Comparison of ENCODE assay signal across 15 cellular contexts in genomic region chr12:51533799-51534198, GRCh38. TPM values are rescaled to one million over a fixed set of nuclear protein-coding genes. Genes with fewer than 3 reads are reported as not detected.
A peak's percentile ranks its signal among the peaks of the same experiment; 100 is the strongest.
DNase-seq lines count a peak whose midpoint lies in the region; ATAC-seq, FAIRE-seq and TF ChIP-seq lines count a peak whose summit lies in the region.
"Had no signal": no experiment of that assay in that cellular context is flagged by ENCODE, and none has a peak within 500 bp of the region (broad histone marks: within the 10 kb centered on the region; RNA-seq: fewer than 3 reads in every experiment).

No MANE protein-coding gene starts in this region.

- H3K4me1 ChIP-seq in adrenal gland (replicated peaks in 1 of 2) (no peaks in the 10 kb centered on the region), PC-9 (replicated peaks; ENCODE audit: insufficient read depth) (no peaks in the 10 kb centered on the region)

- no TSS peak for BruUV-seq in PC-9 (replicated peaks; lab: Mats Ljungman, UMichigan)

- peak; percentile 48 for FAIRE-seq in G401.6 (lab: Jason Lieb, UNC)
- FAIRE-seq: TTC549 had no signal

- ATAC-seq in HG03108 (IDR thresholded peaks at IDR 0.05; ENCODE audit: unreplicated experiment): no peak
- ATAC-seq: sciatic nerve had no signal

- POLR2A ChIA-PET in PC-9 (lab: Charles Lee; ENCODE audit: unreplicated experiment): no interaction called here

- H3K4me3 ChIP-seq in astrocyte of the spinal cord (ENCODE audit: low read depth, low read length) (no peak overlapping the region), adrenal gland (no peak overlapping the region), PC-9 (no peak overlapping the region)
- H3K4me3 ChIP-seq: HAP-1, transverse colon had no signal

- H3K36me3 ChIP-seq in adrenal gland (replicated peaks in 1 of 2): no peaks in the 10 kb centered on the region
- no peaks in the 10 kb centered on the region for H3K36me3 ChIP-seq in PC-9 (ENCODE audit: low read depth)
- H3K36me3 ChIP-seq: HAP-1, transverse colon had no signal

- H3K9me2 ChIP-seq in PC-9 (ENCODE audit: insufficient read depth): no peaks in the 10 kb centered on the region

- TF ChIP-seq CTCF in astrocyte of the spinal cord (IDR thresholded peaks at IDR 0.05; ENCODE audit: low read depth, low read length): peak; percentile 22
- TF ChIP-seq CTCF in adrenal gland (IDR thresholded peaks at IDR 0.05): no peak
- no peak for TF ChIP-seq CTCF in PC-9 (conservative IDR thresholded peaks at IDR 0.05)

- H3K9me3 ChIP-seq in adrenal gland (replicated peaks in 1 of 3): no peaks in the 10 kb centered on the region
- H3K9me3 ChIP-seq in PC-9 (ENCODE audit: insufficient read depth, low read depth): no peaks in the 10 kb centered on the region
- H3K9me3 ChIP-seq: HAP-1, transverse colon had no signal

- H3K27me3 ChIP-seq in adrenal gland: no peaks in the 10 kb centered on the region
- peaks cover 31% of the 10 kb centered on the region for H3K27me3 ChIP-seq in PC-9 (ENCODE audit: insufficient read depth, low read depth)

- no peak overlapping the region for H3K4me2 ChIP-seq in PC-9

- peak; percentile 72 for DNase-seq in NCI-H146 (lab: John Stamatoyannopoulos, UW)
- peak; percentile 18 for DNase-seq in astrocyte of the spinal cord (ENCODE audit: low read depth, low spot score)
- peak; percentile 27 for DNase-seq in myocyte (ENCODE audit: low read depth)
- DNase-seq in T-helper 1 cell: no peak
- DNase-seq in adrenal gland: no peak
- DNase-seq in PC-9: no peak
- DNase-seq: activated T-cell treated with anti-CD3 and anti-CD28 coated beads for 4 hours, GDM1, MM.1S, transverse colon had no signal

- no peaks in the 10 kb centered on the region for H4K20me1 ChIP-seq in PC-9 (ENCODE audit: insufficient read depth)

- H3K27ac ChIP-seq in adrenal gland (no peak overlapping the region), PC-9 (no peak overlapping the region)
- H3K27ac ChIP-seq: transverse colon had no signal

- TF ChIP-seq POLR2A in adrenal gland (IDR thresholded peaks at IDR 0.05): no peak

- no peaks in the 10 kb centered on the region for H3K79me2 ChIP-seq in PC-9 (ENCODE audit: low read depth)

- CTCF ChIA-PET in PC-9 (lab: Charles Lee): interaction anchor here (0.6 to 0.7 kb wide), 2 partner anchors 99 to 775 kb away, joined by 5 to 10 read pairs; no protein-coding TSS in a partner anchor

- no peak overlapping the region for H2AFZ ChIP-seq in PC-9

- intact Hi-C loops in adrenal gland (cut with DNase I): loop anchor here in 1 of 2 donors (5.0 kb wide), 1 partner anchor 111 kb away; the partner anchor contains the start of gene SLC4A8
- intact Hi-C loops in PC-9 (cut with micrococcal nuclease; ENCODE audit: unreplicated experiment): no loop called here

- in situ Hi-C loops in astrocyte of the spinal cord (cut with HindIII; ENCODE audit: low sequenced_read_pairs): no loop called here

- no peaks in the 10 kb centered on the region for H3F3A ChIP-seq in PC-9 (ENCODE audit: insufficient read depth, low read depth)

- WGBS in adrenal gland, 4 donors: 5 to 27% (median 18%) methylated on average over 1 of the region's 1 CpG

RNA-seq across cellular contexts. Expression of gene SCN8A, which starts 57.2 kb away (rescaled TPM):
- total RNA-seq in myocyte: 7.4 and 13.7 TPM in 2 replicates
- 7.3 TPM for polyA plus RNA-seq in myocyte (2012)
- 1 to 10 TPM in 7 of 8 donors, under 1 TPM in 1; 0.69 to 7.0 (median 2.0) TPM for total RNA-seq in adrenal gland
- polyA plus RNA-seq in adrenal gland: 1 to 10 TPM in 2 of 3 donors, under 1 TPM in 1; 0.74 to 2.5 (median 1.4) TPM
- 0.17 TPM in 1 of 2 replicates, not detected in the other for total RNA-seq in PC-9 (2021)

Comparison
In these comparisons a context has a peak if more than half of its experiments do, and no peak if none do; other contexts are left out.
1. DNase-seq: peak in NCI-H146 (single experiment), astrocyte of the spinal cord (single experiment) and myocyte (single experiment); none in T-helper 1 cell (0 of 5), adrenal gland (0 of 7) and PC-9 (0 of 2).